In the genomic region with DNA sequence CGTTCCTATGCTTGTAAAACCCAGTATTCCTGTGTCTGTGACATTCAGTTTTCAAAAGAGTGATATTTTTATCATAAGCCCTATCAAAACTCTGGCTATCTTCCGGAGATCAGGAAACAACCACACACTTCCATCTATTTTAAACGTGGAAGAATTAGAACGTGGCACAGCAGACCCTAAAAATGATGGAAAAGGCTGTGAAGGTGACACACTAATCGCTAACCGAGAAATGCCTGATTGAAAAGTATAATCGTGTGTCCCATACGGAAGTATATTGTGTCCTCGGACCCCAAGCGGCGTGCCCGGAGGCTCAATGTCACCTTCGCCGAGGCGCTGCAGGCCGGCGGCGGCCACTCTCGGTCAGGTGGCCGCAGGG, we compare ENCODE assay signal across 8 cellular contexts. TPM values are rescaled to one million over a fixed set of nuclear protein-coding genes. Genes with fewer than 3 reads are reported as not detected.
DNase-seq lines count a peak whose midpoint lies in the region; ATAC-seq, FAIRE-seq and TF ChIP-seq lines count a peak whose summit lies in the region.

No MANE protein-coding gene starts in this region.

- no CpG with 5 or more reads among the region's 20 CpGs for WGBS in mesendoderm (ENCODE audit: extremely low coverage, insufficient coverage, low lambda C conversion rate)

- H4K5ac ChIP-seq in mesendoderm (ENCODE audit: low read length) = no peak overlapping the region

- H3K9me3 ChIP-seq in ES-I3 (ENCODE audit: control insufficient read depth, insufficient read depth, low read length) = no peaks in the 10 kb centered on the region
- H3K9me3 ChIP-seq in MG63 = no peaks in the 10 kb centered on the region

- H3K4me3 ChIP-seq in MG63 (peak overlapping the region; percentile 100), bronchial epithelial cell (ENCODE audit: low read depth, low read length) (peak overlapping the region; percentile 81), mesendoderm (ENCODE audit: low read length) (peak overlapping the region; percentile 75)

- no peak overlapping the region for H4K8ac ChIP-seq in mesendoderm (ENCODE audit: low read depth, low read length)

- no peak for ATAC-seq in GM18858 (IDR thresholded peaks at IDR 0.05; ENCODE audit: unreplicated experiment)

- H3K79me1 ChIP-seq in mesendoderm (ENCODE audit: low read length) = no peaks in the 10 kb centered on the region

- no peak overlapping the region for H2BK15ac ChIP-seq in mesendoderm (replicated peaks; ENCODE audit: low read depth)

- peak overlapping the region; percentile 22 for H3K4me2 ChIP-seq in mesendoderm (ENCODE audit: low read length)

- H3K4ac ChIP-seq in mesendoderm (ENCODE audit: low read depth, low read length) = no peak overlapping the region

- H3K23ac ChIP-seq in mesendoderm (ENCODE audit: low read length) = peak overlapping the region; percentile 91

- peak overlapping the region; percentile 78 for H3K9ac ChIP-seq in ES-I3 (ENCODE audit: low read depth, low read length)
- H3K9ac ChIP-seq in mesendoderm (ENCODE audit: low read length) = peak overlapping the region; percentile 93

- no peaks in the 10 kb centered on the region; the same call in 1 of the 2 replicates for H3K36me3 ChIP-seq in ES-I3 (ENCODE audit: insufficient read depth, low read length)
- H3K36me3 ChIP-seq in MG63 = peaks cover 36% of the 10 kb centered on the region
- no peaks in the 10 kb centered on the region for H3K36me3 ChIP-seq in bronchial epithelial cell (ENCODE audit: control insufficient read depth, insufficient read depth, low read length)
- H3K36me3 ChIP-seq in mesendoderm (ENCODE audit: control insufficient read depth, insufficient read depth, low read length) = no peaks in the 10 kb centered on the region

- H3K27me3 ChIP-seq in MG63 = no peaks in the 10 kb centered on the region
- H3K27me3 ChIP-seq in bronchial epithelial cell (ENCODE audit: control insufficient read depth, insufficient read depth, low read length) = no peaks in the 10 kb centered on the region
- no peaks in the 10 kb centered on the region for H3K27me3 ChIP-seq in mesendoderm (ENCODE audit: insufficient read depth, low read length, poor library complexity)

- peak overlapping the region; percentile 7 for H2BK5ac ChIP-seq in mesendoderm (ENCODE audit: low read length)

- peak overlapping the region; percentile 93 for H3K27ac ChIP-seq in mesendoderm (ENCODE audit: low read depth, low read length)

- H3K18ac ChIP-seq in mesendoderm (ENCODE audit: low read length) = peak overlapping the region; percentile 83

- H2BK120ac ChIP-seq in mesendoderm (ENCODE audit: low read depth, low read length) = no peak overlapping the region

- FAIRE-seq in bronchial epithelial cell (lab: Jason Lieb, UNC) = no peak

- no peak for TF ChIP-seq CTCF in bronchial epithelial cell (IDR thresholded peaks at IDR 0.05; ENCODE audit: insufficient read depth, low read length, severe bottlenecking)

- no peak overlapping the region for H2AK5ac ChIP-seq in mesendoderm (ENCODE audit: low read length)

- H3K4me1 ChIP-seq in ES-I3 (ENCODE audit: insufficient read depth, low read length) = no peaks in the 10 kb centered on the region
- no peaks in the 10 kb centered on the region for H3K4me1 ChIP-seq in mesendoderm (ENCODE audit: control insufficient read depth, low read depth, low read length)

- peaks cover 24% of the 10 kb centered on the region for H3K79me2 ChIP-seq in mesendoderm (ENCODE audit: control insufficient read depth, insufficient read depth, low read length)

- H3K56ac ChIP-seq in mesendoderm (ENCODE audit: low read length) = peak overlapping the region; percentile 93

- no peak for DNase-seq in MG63
- DNase-seq in bronchial epithelial cell (ENCODE audit: low read depth) = no peak
- no peak for DNase-seq in mesendoderm
- DNase-seq in H4 (ENCODE audit: low spot score) = no peak
- no peak for DNase-seq in HuH-7.5 (ENCODE audit: low spot score)
- no peak for DNase-seq in mucosa of gallbladder (ENCODE audit: low spot score)

RNA-seq across cellular contexts. Expression of a gene that starts 0.7 kb away (rescaled TPM):
- total RNA-seq in MG63 (2014; rRNA removed; shearing (Covaris generic); ENCODE audit: low replicate concordance) = 343 and 426 TPM in 2 replicates
- total RNA-seq in bronchial epithelial cell = 55.3 and 66.6 TPM in 2 replicates
- polyA plus RNA-seq in mesendoderm (2013, experiment 1 of 2) = 353 TPM
- polyA plus RNA-seq in mesendoderm (2013, experiment 2 of 2) = 361 TPM
- total RNA-seq in H4 (2014; rRNA removed; shearing (Covaris generic)) = 160 and 163 TPM in 2 replicates
- 165 TPM for total RNA-seq in mucosa of gallbladder

RNA-seq across cellular contexts. Expression of a gene that starts 19.4 kb away (rescaled TPM):
- 9.7 and 19.0 TPM in 2 replicates for total RNA-seq in MG63 (2014; rRNA removed; shearing (Covaris generic); ENCODE audit: low replicate concordance)
- 3.3 and 8.7 TPM in 2 replicates for total RNA-seq in bronchial epithelial cell
- 4.9 TPM for polyA plus RNA-seq in mesendoderm (2013, experiment 1 of 2)
- polyA plus RNA-seq in mesendoderm (2013, experiment 2 of 2) = 5.1 TPM
- total RNA-seq in H4 (2014; rRNA removed; shearing (Covaris generic)) = 0.12 TPM in 1 of 2 replicates, not detected in the other
- total RNA-seq in mucosa of gallbladder = 24.1 TPM

RNA-seq across cellular contexts. Expression of a gene that starts 30.6 kb away (rescaled TPM):
- total RNA-seq in MG63 (2014; rRNA removed; shearing (Covaris generic); ENCODE audit: low replicate concordance) = 22.6 and 65.2 TPM in 2 replicates
- total RNA-seq in bronchial epithelial cell (67.3 and 72.4 TPM in 2 replicates), mucosa of gallbladder (80.4 TPM)
- polyA plus RNA-seq in mesendoderm (2013, experiment 1 of 2) = 24.2 TPM
- 24.6 TPM for polyA plus RNA-seq in mesendoderm (2013, experiment 2 of 2)
- total RNA-seq in H4 (2014; rRNA removed; shearing (Covaris generic)) = 28.4 and 46.5 TPM in 2 replicates

RNA-seq across cellular contexts. Expression of a gene that starts 47.4 kb away (rescaled TPM):
- 32.8 and 42.5 TPM in 2 replicates for total RNA-seq in MG63 (2014; rRNA removed; shearing (Covaris generic); ENCODE audit: low replicate concordance)
- 25.0 and 35.0 TPM in 2 replicates for total RNA-seq in bronchial epithelial cell
- polyA plus RNA-seq in mesendoderm (2013, experiment 1 of 2) = 21.1 TPM
- polyA plus RNA-seq in mesendoderm (2013, experiment 2 of 2) = 20.1 TPM
- 91.1 and 101 TPM in 2 replicates for total RNA-seq in H4 (2014; rRNA removed; shearing (Covaris generic))
- total RNA-seq in mucosa of gallbladder = 46.0 TPM

RNA-seq across cellular contexts. Expression of a gene that starts 58.1 kb away (rescaled TPM):
- 0.20 and 3.4 TPM in 2 replicates for total RNA-seq in MG63 (2014; rRNA removed; shearing (Covaris generic); ENCODE audit: low replicate concordance)
- total RNA-seq in bronchial epithelial cell (0.13 and 1.3 TPM in 2 replicates), mucosa of gallbladder (57.2 TPM)
- polyA plus RNA-seq in mesendoderm (2013, experiment 1 of 2) = 17.2 TPM
- 17.7 TPM for polyA plus RNA-seq in mesendoderm (2013, experiment 2 of 2)
- 1.9 and 3.6 TPM in 2 replicates for total RNA-seq in H4 (2014; rRNA removed; shearing (Covaris generic))
